Comparison of ENCODE assay signal across 10 cellular contexts in genomic region chr11:76835928-76836612, GRCh38. TPM values are rescaled to one million over a fixed set of nuclear protein-coding genes. Genes with fewer than 3 reads are reported as not detected.
A peak's percentile ranks its signal among the peaks of the same experiment; 100 is the strongest.
DNase-seq lines count a peak whose midpoint lies in the region; TF ChIP-seq lines count a peak whose summit lies in the region.
"Had no signal": no experiment of that assay in that cellular context is flagged by ENCODE, and none has a peak within 500 bp of the region (broad histone marks: within the 10 kb centered on the region; RNA-seq: fewer than 3 reads in every experiment).

No MANE protein-coding gene starts in this region.

- no peak overlapping the region for H4K12ac ChIP-seq in trophoblast cell (ENCODE audit: low read depth, low read length)

- CTCF ChIA-PET in mammary epithelial cell (lab: Charles Lee; ENCODE audit: low non-redundant PET), result no interaction called here

- H3K27ac ChIP-seq in mammary epithelial cell (ENCODE audit: insufficient read depth, low read depth, low read length) (no peak overlapping the region), trophoblast cell (ENCODE audit: low read depth, low read length) (no peak overlapping the region)

- no peak overlapping the region for H2BK5ac ChIP-seq in trophoblast cell (ENCODE audit: low read depth, low read length, poor library complexity)

- TF ChIP-seq CTCF in mammary epithelial cell (conservative IDR thresholded peaks at IDR 0.05 in 1 of 2, IDR thresholded peaks at IDR 0.05 in 1 of 2; ENCODE audit: extremely low read depth in 1 of 2, insufficient read depth in 1 of 2, low read depth in 1 of 2, low read length in 2 of 2), result no peak

- H2AFZ ChIP-seq in mammary epithelial cell (ENCODE audit: low read depth, low read length) (peak overlapping the region; percentile 13), trophoblast cell (ENCODE audit: insufficient read depth, low read length, poor library complexity) (no peak overlapping the region)

- H4K8ac ChIP-seq in trophoblast cell (ENCODE audit: low read depth, low read length), result no peak overlapping the region

- no peak overlapping the region for H2AK5ac ChIP-seq in trophoblast cell (ENCODE audit: low read length)

- no peak overlapping the region for H3K9ac ChIP-seq in mammary epithelial cell (ENCODE audit: insufficient read depth, low read length)
- H3K9ac ChIP-seq in trophoblast cell (ENCODE audit: low read length), result no peak overlapping the region

- H3K4ac ChIP-seq in trophoblast cell (ENCODE audit: low read depth, low read length), result no peak overlapping the region

- H3K79me1 ChIP-seq in trophoblast cell (ENCODE audit: low read length), result no peaks in the 10 kb centered on the region

- no peaks in the 10 kb centered on the region for H3K36me3 ChIP-seq in mammary epithelial cell (ENCODE audit: insufficient read depth, low read length)
- no peaks in the 10 kb centered on the region for H3K36me3 ChIP-seq in trophoblast cell (ENCODE audit: control insufficient read depth in 1 of 2, insufficient read depth in 2 of 2, low read length in 2 of 2)

- intact Hi-C loops in mammary epithelial cell (cut with micrococcal nuclease), result no loop called here

- DNase-seq in D341Med (ENCODE audit: low spot score) (peak; percentile 59), NCI-H2029 (lab: John Stamatoyannopoulos, UW) (peak; percentile 92), mammary epithelial cell (no peak), mucosa of gallbladder (ENCODE audit: low spot score) (peak; percentile 78), retina (no peak), trophoblast cell (no peak), HPDE6-E6E7 (ENCODE audit: extremely low spot score) (no peak), epidermal melanocyte (ENCODE audit: insufficient read length, low spot score) (no peak)
- DNase-seq: activated CD4-positive, alpha-beta T cell treated with anti-CD3 and anti-CD28 coated beads, Interleukin-2, amount 50 U/mL, for 48 hours; stimulated activated naive CD8-positive, alpha-beta T cell treated with anti-CD3 and anti-CD28 coated beads, Interleukin-15, amount 100 ng/mL, for 72 hours had no signal

- dilution Hi-C loops in mammary epithelial cell (cut with HindIII; ENCODE audit: low sequenced_read_pairs), result loop anchor here (5.0 kb wide), 2 partner anchors 56 to 104 kb away; no protein-coding TSS in a partner anchor

- no peak overlapping the region for H2BK12ac ChIP-seq in trophoblast cell (ENCODE audit: low read length)

- no peaks in the 10 kb centered on the region for H4K20me1 ChIP-seq in mammary epithelial cell (ENCODE audit: insufficient read depth, low read length)

- H3K4me2 ChIP-seq in mammary epithelial cell (ENCODE audit: insufficient read depth, low read depth, low read length) (peak overlapping the region; percentile 2), trophoblast cell (ENCODE audit: low read length) (no peak overlapping the region)

- H3K9me3 ChIP-seq in mammary epithelial cell (replicated peaks; ENCODE audit: insufficient read depth, low read length) (no peaks in the 10 kb centered on the region), trophoblast cell (ENCODE audit: insufficient read depth, low read depth, low read length) (no peaks in the 10 kb centered on the region)

- H3K23ac ChIP-seq in trophoblast cell (ENCODE audit: low read length), result no peak overlapping the region

- H2BK120ac ChIP-seq in trophoblast cell (ENCODE audit: insufficient read depth, low read length, poor library complexity), result no peak overlapping the region

- no peak overlapping the region for H3K18ac ChIP-seq in trophoblast cell (ENCODE audit: low read length)

- 63% methylated on average over 5 of the region's 5 CpGs for WGBS in mammary epithelial cell (ENCODE audit: low coverage, missing lambda C conversion rate)
- WGBS in trophoblast cell (ENCODE audit: extremely low coverage, insufficient coverage, insufficient read length), result no CpG with 5 or more reads among the region's 5 CpGs

- H3K4me1 ChIP-seq in mammary epithelial cell (ENCODE audit: insufficient read depth, low read length) (peaks cover 25% of the 10 kb centered on the region), trophoblast cell (ENCODE audit: control insufficient read depth in 1 of 2, insufficient read depth in 2 of 2, low read length in 2 of 2) (peaks cover 4% of the 10 kb centered on the region in 2 experiments)

- no peak overlapping the region for H3K4me3 ChIP-seq in mammary epithelial cell (replicated peaks in 1 of 3; ENCODE audit: insufficient read depth in 1 of 3, low read depth in 2 of 3, low read length in 3 of 3)
- H3K4me3 ChIP-seq in trophoblast cell (ENCODE audit: low read depth, low read length), result no peak overlapping the region

- BruUV-seq in mammary epithelial cell (replicated peaks; lab: Mats Ljungman, UMichigan), result no TSS peak

- in situ Hi-C loops in mammary epithelial cell (cut with MboI; ENCODE audit: low sequenced_read_pairs in 2 of 2), result no loop called here

- H3K14ac ChIP-seq in trophoblast cell (ENCODE audit: low read length), result no peak overlapping the region

- H3K27me3 ChIP-seq in mammary epithelial cell (ENCODE audit: insufficient read depth, low read length) (no peaks in the 10 kb centered on the region), trophoblast cell (ENCODE audit: insufficient read depth, low read length) (no peaks in the 10 kb centered on the region)

- H3K79me2 ChIP-seq in mammary epithelial cell (ENCODE audit: insufficient read depth, low read length) (no peaks in the 10 kb centered on the region), trophoblast cell (ENCODE audit: control insufficient read depth, insufficient read depth, low read length, poor library complexity) (no peaks in the 10 kb centered on the region)

- no peak overlapping the region for H4K91ac ChIP-seq in trophoblast cell (ENCODE audit: low read depth, low read length)

RNA-seq across cellular contexts. Expression of gene ACER3, which starts 24.6 kb away (rescaled TPM):
- total RNA-seq in mammary epithelial cell (10 to 100 TPM; 21.8 to 46.0 TPM), mucosa of gallbladder (23.5 TPM)
- polyA plus RNA-seq in mammary epithelial cell, result 30.3 TPM
- polyA minus RNA-seq in mammary epithelial cell, result 27.9 TPM
- 15.8 and 15.9 TPM in 2 replicates for polyA plus RNA-seq in trophoblast cell (2013)

RNA-seq across cellular contexts. Expression of gene TSKU, which starts 52.9 kb away (rescaled TPM):
- total RNA-seq in mammary epithelial cell (10 to 100 TPM; 41.3 to 49.6 TPM), mucosa of gallbladder (35.8 TPM)
- polyA plus RNA-seq in mammary epithelial cell, result 51.9 TPM
- 57.2 TPM for polyA minus RNA-seq in mammary epithelial cell
- polyA plus RNA-seq in trophoblast cell (2013), result 34.0 and 35.3 TPM in 2 replicates

Comparison
In these comparisons a context has a peak if more than half of its experiments do, and no peak if none do; other contexts are left out.
1. DNase-seq: peak in D341Med (single experiment), NCI-H2029 (single experiment) and mucosa of gallbladder (single experiment); none in mammary epithelial cell (single experiment), retina (single experiment), trophoblast cell (0 of 2), HPDE6-E6E7 (single experiment) and epidermal melanocyte (single experiment).